Comparison of ENCODE assay signal across 16 cellular contexts in genomic region chr4:67460574-67460973, GRCh38.
A peak's percentile ranks its signal among the peaks of the same experiment; 100 is the strongest.
DNase-seq lines count a peak whose midpoint lies in the region; ATAC-seq, FAIRE-seq and TF ChIP-seq lines count a peak whose summit lies in the region.
"Had no signal": no experiment of that assay in that cellular context is flagged by ENCODE, and none has a peak within 500 bp of the region (broad histone marks: within the 10 kb centered on the region; RNA-seq: fewer than 3 reads in every experiment).

No MANE protein-coding gene starts in this region.

- peak; percentile 55 for DNase-seq in AG10803 (ENCODE audit: low read depth)
- DNase-seq in GM03348 (ENCODE audit: low spot score) = peak; percentile 35
- DNase-seq in adipocyte (ENCODE audit: low read depth) = peak; percentile 44
- DNase-seq in ureter (ENCODE audit: low spot score) = no peak
- no peak for DNase-seq in BE2C
- DNase-seq in stimulated activated naive CD8-positive, alpha-beta T cell treated with anti-CD3 and anti-CD28 coated beads, Interleukin-15, Interleukin-2, amounts not matched to agents 100 U/mL and 50 U/mL, for 24 hours = no peak
- no peak for DNase-seq in activated CD4-positive, alpha-beta T cell treated with anti-CD3 and anti-CD28 coated beads, Interleukin-2, amount 50 U/mL, for 1 hour
- DNase-seq: ACHN; CD8-positive, alpha-beta T cell; COR-L47; DMS153; DMS79 treated with DMSO at 0.1 percent for 48 hours; GDM1 had no signal

- FAIRE-seq in islet of Langerhans (lab: Jason Lieb, UNC) = peak; percentile 49
- FAIRE-seq: D721Med, H54 had no signal

- H3K9ac ChIP-seq in adipocyte (ENCODE audit: low read length) = no peak overlapping the region

- H3K36me3 ChIP-seq in adipocyte (ENCODE audit: control insufficient read depth, insufficient read depth, low read length, severe bottlenecking) (peaks cover 11% of the 10 kb centered on the region), BE2C (no peaks in the 10 kb centered on the region)

- TF ChIP-seq CTCF in AG10803 (conservative IDR thresholded peaks at IDR 0.05; ENCODE audit: low read length) (no peak), BE2C (IDR thresholded peaks at IDR 0.05; ENCODE audit: low read depth, low read length) (no peak)

- ATAC-seq in stimulated activated naive CD8-positive, alpha-beta T cell treated with anti-CD3 and anti-CD28 coated beads, Interleukin-15, Interleukin-2, amounts not matched to agents 100 U/mL and 50 U/mL, for 24 hours = no peak
- ATAC-seq: CD8-positive, alpha-beta T cell had no signal

- H3K9me3 ChIP-seq in adipocyte (ENCODE audit: control insufficient read depth, low read length) (no peaks in the 10 kb centered on the region), BE2C (no peaks in the 10 kb centered on the region)

- no peak overlapping the region for H3K4me3 ChIP-seq in AG10803 (ENCODE audit: low read length)
- H3K4me3 ChIP-seq in adipocyte (ENCODE audit: low read length) = no peak overlapping the region
- no peak overlapping the region for H3K4me3 ChIP-seq in BE2C (ENCODE audit: low read depth, low read length)

- no peaks in the 10 kb centered on the region for H3K4me1 ChIP-seq in adipocyte (ENCODE audit: control insufficient read depth, insufficient read depth, low read length)
- H3K4me1 ChIP-seq in BE2C = no peaks in the 10 kb centered on the region

- H3K27me3 ChIP-seq in adipocyte (replicated peaks; ENCODE audit: control insufficient read depth, insufficient read depth, low read length) (no peaks in the 10 kb centered on the region), BE2C (no peaks in the 10 kb centered on the region)

Comparison
In these comparisons a context has a peak if more than half of its experiments do, and no peak if none do; other contexts are left out.
1. DNase-seq: peak in AG10803 (single experiment), GM03348 (single experiment) and adipocyte (single experiment); none in ureter (single experiment), BE2C (single experiment), stimulated activated naive CD8-positive, alpha-beta T cell treated with anti-CD3 and anti-CD28 coated beads, Interleukin-15, Interleukin-2, amounts not matched to agents 100 U/mL and 50 U/mL, for 24 hours (single experiment) and activated CD4-positive, alpha-beta T cell treated with anti-CD3 and anti-CD28 coated beads, Interleukin-2, amount 50 U/mL, for 1 hour (single experiment).